Comparison of ENCODE assay signal across 1 cellular context in genomic region chr4:52914051-52914605, GRCh38.
TF ChIP-seq lines count a peak whose summit lies in the region.

No MANE protein-coding gene starts in this region.

TF ChIP-seq in HepG2, 621 proteins besides CTCF, POLR2A, EP300 and RAD21 (continued from another document):
- TF ChIP-seq, protein P1, sequence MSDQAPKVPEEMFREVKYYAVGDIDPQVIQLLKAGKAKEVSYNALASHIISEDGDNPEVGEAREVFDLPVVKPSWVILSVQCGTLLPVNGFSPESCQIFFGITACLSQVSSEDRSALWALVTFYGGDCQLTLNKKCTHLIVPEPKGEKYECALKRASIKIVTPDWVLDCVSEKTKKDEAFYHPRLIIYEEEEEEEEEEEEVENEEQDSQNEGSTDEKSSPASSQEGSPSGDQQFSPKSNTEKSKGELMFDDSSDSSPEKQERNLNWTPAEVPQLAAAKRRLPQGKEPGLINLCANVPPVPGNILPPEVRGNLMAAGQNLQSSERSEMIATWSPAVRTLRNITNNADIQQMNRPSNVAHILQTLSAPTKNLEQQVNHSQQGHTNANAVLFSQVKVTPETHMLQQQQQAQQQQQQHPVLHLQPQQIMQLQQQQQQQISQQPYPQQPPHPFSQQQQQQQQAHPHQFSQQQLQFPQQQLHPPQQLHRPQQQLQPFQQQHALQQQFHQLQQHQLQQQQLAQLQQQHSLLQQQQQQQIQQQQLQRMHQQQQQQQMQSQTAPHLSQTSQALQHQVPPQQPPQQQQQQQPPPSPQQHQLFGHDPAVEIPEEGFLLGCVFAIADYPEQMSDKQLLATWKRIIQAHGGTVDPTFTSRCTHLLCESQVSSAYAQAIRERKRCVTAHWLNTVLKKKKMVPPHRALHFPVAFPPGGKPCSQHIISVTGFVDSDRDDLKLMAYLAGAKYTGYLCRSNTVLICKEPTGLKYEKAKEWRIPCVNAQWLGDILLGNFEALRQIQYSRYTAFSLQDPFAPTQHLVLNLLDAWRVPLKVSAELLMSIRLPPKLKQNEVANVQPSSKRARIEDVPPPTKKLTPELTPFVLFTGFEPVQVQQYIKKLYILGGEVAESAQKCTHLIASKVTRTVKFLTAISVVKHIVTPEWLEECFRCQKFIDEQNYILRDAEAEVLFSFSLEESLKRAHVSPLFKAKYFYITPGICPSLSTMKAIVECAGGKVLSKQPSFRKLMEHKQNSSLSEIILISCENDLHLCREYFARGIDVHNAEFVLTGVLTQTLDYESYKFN (CRISPR knock-in tag; conservative IDR thresholded peaks at IDR 0.05) = 0 out of 2 replicates have a peak, but pooled peaks have one; percentile 20
- no peak for TF ChIP-seq ZNF337 (CRISPR knock-in tag; IDR thresholded peaks at IDR 0.05; ENCODE audit: borderline replicate concordance, low read depth)
